Comparison of ENCODE assay signal across 8 cellular contexts in the genomic region with DNA sequence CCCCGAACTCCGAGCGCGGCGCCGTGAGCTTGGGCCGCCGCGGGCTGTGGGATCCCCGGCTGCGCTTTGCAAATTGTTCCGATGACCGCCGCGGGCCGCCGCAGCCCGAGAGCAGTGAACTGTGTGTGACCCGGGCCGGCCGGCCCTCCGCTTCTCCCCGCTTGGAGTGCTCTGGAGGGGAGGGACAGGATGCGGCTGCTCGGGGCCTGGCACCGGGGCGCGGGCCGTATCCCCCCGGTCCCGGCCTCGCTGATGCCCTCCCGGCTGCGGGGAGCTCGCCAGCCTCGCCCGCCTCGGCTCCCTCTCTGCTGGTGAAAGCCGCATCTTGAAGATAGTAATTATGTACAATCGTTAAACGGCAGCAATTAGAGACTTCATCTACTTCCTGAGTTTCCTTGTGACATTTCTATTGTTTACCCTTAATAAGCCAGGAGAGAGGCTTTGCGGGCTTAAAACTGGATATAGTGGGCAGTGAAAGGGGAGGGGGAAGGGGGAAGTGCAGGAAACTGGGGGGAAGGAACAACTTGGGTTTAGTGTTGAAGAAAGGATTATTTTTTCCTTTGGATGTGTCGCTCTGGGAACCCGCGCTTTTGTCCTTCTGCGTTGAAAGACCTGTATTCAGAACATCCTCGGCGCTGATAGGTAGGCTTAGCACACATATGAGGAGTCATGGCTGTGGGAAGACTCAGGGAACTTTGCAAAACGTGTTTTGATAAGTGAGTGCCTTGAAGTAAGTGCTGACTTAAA. TPM values are rescaled to one million over a fixed set of nuclear protein-coding genes. Genes with fewer than 3 reads are reported as not detected.
DNase-seq lines count a peak whose midpoint lies in the region; ATAC-seq and TF ChIP-seq lines count a peak whose summit lies in the region.

No MANE protein-coding gene starts in this region.

- H3K4me3 ChIP-seq in adipocyte (ENCODE audit: low read length) = peak overlapping the region; percentile 93
- H3K4me3 ChIP-seq in right atrium auricular region = peak overlapping the region; percentile 57 to 93

- TF ChIP-seq CTCF in right atrium auricular region (IDR thresholded peaks at IDR 0.05) = no peak

- peak; percentile 21 for DNase-seq in RPMI7951 (ENCODE audit: low read depth)
- peak; percentile 70 for DNase-seq in adipocyte (ENCODE audit: low read depth)
- DNase-seq in right atrium auricular region (ENCODE audit: low spot score) = no peak
- DNase-seq in pons (ENCODE audit: low spot score) = peak; percentile 51
- no peak for DNase-seq in NCI-H446 (lab: John Stamatoyannopoulos, UW)

- peak overlapping the region; percentile 89; the same call in 1 of the 2 replicates for H3K9ac ChIP-seq in ES-I3 (ENCODE audit: low read depth, low read length)
- H3K9ac ChIP-seq in adipocyte (ENCODE audit: low read length) = peak overlapping the region; percentile 78

- H3K4me1 ChIP-seq in ES-I3 (ENCODE audit: insufficient read depth, low read length) (peaks cover 5% of the 10 kb centered on the region; the same call in 1 of the 2 replicates), adipocyte (ENCODE audit: control insufficient read depth, insufficient read depth, low read length) (peaks cover 13% of the 10 kb centered on the region), right atrium auricular region (peaks cover 0 to 24% of the 10 kb centered on the region in 2 donors)

- no peaks in the 10 kb centered on the region for H3K27me3 ChIP-seq in adipocyte (replicated peaks; ENCODE audit: control insufficient read depth, insufficient read depth, low read length)
- H3K27me3 ChIP-seq in right atrium auricular region = no peaks in the 10 kb centered on the region

- H3K9me3 ChIP-seq in ES-I3 (ENCODE audit: control insufficient read depth, insufficient read depth, low read length) (no peaks in the 10 kb centered on the region), adipocyte (ENCODE audit: control insufficient read depth, low read length) (no peaks in the 10 kb centered on the region), right atrium auricular region (no peaks in the 10 kb centered on the region)

- H3K27ac ChIP-seq in right atrium auricular region = peak overlapping the region; percentile 84 to 88

- ATAC-seq in HG03045 (IDR thresholded peaks at IDR 0.05; ENCODE audit: unreplicated experiment) = peak; percentile 27
- no peak for ATAC-seq in GM21723 (IDR thresholded peaks at IDR 0.05; ENCODE audit: unreplicated experiment)

- H3K36me3 ChIP-seq in ES-I3 (ENCODE audit: insufficient read depth, low read length) (no peaks in the 10 kb centered on the region), adipocyte (ENCODE audit: control insufficient read depth, insufficient read depth, low read length, severe bottlenecking) (no peaks in the 10 kb centered on the region), right atrium auricular region (no peaks in the 10 kb centered on the region)

RNA-seq across cellular contexts. Expression of a gene that starts 1.2 kb away (rescaled TPM):
- total RNA-seq in RPMI7951 (2014; rRNA removed; shearing (Covaris generic)) = 0.59 and 0.84 TPM in 2 replicates
- 1 to 10 TPM; 4.4 to 7.0 TPM for total RNA-seq in right atrium auricular region

Comparison
In these comparisons a context has a peak if more than half of its experiments do, and no peak if none do; other contexts are left out.
1. DNase-seq: peak in RPMI7951 (single experiment), adipocyte (single experiment) and pons (single experiment); none in right atrium auricular region (single experiment) and NCI-H446 (0 of 2).